In genomic region chr11:132024587-132025295, GRCh38 we compare ENCODE assay signal across 12 cellular contexts.
DNase-seq lines count a peak whose midpoint lies in the region; ATAC-seq and TF ChIP-seq lines count a peak whose summit lies in the region.
"Had no signal": no experiment of that assay in that cellular context is flagged by ENCODE, and none has a peak within 500 bp of the region (broad histone marks: within the 10 kb centered on the region; RNA-seq: fewer than 3 reads in every experiment).

No MANE protein-coding gene starts in this region.

- ATAC-seq in GM18861 (IDR thresholded peaks at IDR 0.05; ENCODE audit: unreplicated experiment) = peak; percentile 69
- peak; percentile 85 for ATAC-seq in HG03565 (IDR thresholded peaks at IDR 0.05; ENCODE audit: unreplicated experiment)
- no peak for ATAC-seq in GM19397 (IDR thresholded peaks at IDR 0.05; ENCODE audit: unreplicated experiment)

- peak; percentile 87 for DNase-seq in choroid plexus epithelial cell (ENCODE audit: low read depth)
- DNase-seq in retinal pigment epithelial cell (ENCODE audit: low read depth) = peak; percentile 61
- no peak for DNase-seq in posterior cingulate gyrus
- no peak for DNase-seq in NCI-H748 treated with DMSO at 0.1 percent for 48 hours (lab: John Stamatoyannopoulos, UW)
- no peak for DNase-seq in superior temporal gyrus (ENCODE audit: extremely low spot score)
- DNase-seq: naive B cell; NCI-H446 treated with DMSO at 0.1 percent for 48 hours; stimulated activated CD4-positive, alpha-beta T cell treated with anti-CD3 and anti-CD28 coated beads, Interleukin-4, amount 100 ng/mL, for 24 hours had no signal

- intact Hi-C loops in posterior cingulate gyrus (cut with DNase I) = loop anchor here (5.0 kb wide), 1 partner anchor 157 kb away; no protein-coding TSS in a partner anchor

- H3K4me3 ChIP-seq in choroid plexus epithelial cell (ENCODE audit: low read depth, low read length) = no peak overlapping the region
- H3K4me3 ChIP-seq in retinal pigment epithelial cell (ENCODE audit: low read length) = no peak overlapping the region
- H3K4me3 ChIP-seq: vagina had no signal

- no peak for TF ChIP-seq CTCF in choroid plexus epithelial cell (conservative IDR thresholded peaks at IDR 0.05; ENCODE audit: low read depth, low read length)
- TF ChIP-seq CTCF in retinal pigment epithelial cell (conservative IDR thresholded peaks at IDR 0.05; ENCODE audit: low read depth, low read length) = no peak

Comparison
In these comparisons a context has a peak if more than half of its experiments do, and no peak if none do; other contexts are left out.
1. DNase-seq: peak in choroid plexus epithelial cell (single experiment) and retinal pigment epithelial cell (single experiment); none in posterior cingulate gyrus (0 of 10), NCI-H748 treated with DMSO at 0.1 percent for 48 hours (single experiment) and superior temporal gyrus (single experiment).